ENCODE assay signal across 1 cellular context in the genomic region with DNA sequence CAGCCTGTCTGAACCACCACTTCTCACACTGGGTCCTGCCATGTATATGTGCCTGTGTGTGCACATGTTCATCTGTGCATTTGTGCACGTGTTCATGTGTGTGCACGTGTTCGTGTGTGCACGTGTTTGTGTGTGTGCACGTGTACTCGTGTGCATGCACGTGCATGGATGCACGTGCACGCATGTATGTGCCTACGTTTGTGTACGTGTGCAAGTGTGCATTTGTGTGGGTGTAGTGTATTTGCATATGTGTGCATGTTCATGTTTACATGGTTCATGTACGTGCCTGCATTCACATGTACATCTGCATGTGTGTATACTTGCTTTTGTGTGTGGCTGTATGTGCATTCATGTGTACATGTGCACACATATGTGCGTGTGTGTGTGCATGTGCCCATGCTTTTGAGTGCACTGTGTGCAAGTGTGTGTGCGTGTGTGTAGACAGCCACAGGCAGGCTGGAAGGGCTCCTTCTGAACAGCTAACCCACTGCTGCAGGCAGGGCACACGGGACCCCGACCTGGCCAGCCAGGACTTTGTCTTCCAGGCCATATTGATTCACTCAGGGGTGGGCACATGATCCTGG.
TF ChIP-seq lines count a peak whose summit lies in the region.

No MANE protein-coding gene starts in this region.

TF ChIP-seq in GM12878, 131 proteins besides CTCF, POLR2A, EP300 and RAD21:
- TF ChIP-seq, protein P1, sequence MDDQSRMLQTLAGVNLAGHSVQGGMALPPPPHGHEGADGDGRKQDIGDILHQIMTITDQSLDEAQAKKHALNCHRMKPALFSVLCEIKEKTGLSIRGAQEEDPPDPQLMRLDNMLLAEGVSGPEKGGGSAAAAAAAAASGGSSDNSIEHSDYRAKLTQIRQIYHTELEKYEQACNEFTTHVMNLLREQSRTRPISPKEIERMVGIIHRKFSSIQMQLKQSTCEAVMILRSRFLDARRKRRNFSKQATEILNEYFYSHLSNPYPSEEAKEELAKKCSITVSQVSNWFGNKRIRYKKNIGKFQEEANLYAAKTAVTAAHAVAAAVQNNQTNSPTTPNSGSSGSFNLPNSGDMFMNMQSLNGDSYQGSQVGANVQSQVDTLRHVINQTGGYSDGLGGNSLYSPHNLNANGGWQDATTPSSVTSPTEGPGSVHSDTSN (IDR thresholded peaks at IDR 0.05; ENCODE audit: insufficient replicate concordance, low read depth, low read length): peak; percentile 5
- no peak for TF ChIP-seq TCF12 (IDR thresholded peaks at IDR 0.05; ENCODE audit: low read depth, low read length)
- TF ChIP-seq, protein P2, sequence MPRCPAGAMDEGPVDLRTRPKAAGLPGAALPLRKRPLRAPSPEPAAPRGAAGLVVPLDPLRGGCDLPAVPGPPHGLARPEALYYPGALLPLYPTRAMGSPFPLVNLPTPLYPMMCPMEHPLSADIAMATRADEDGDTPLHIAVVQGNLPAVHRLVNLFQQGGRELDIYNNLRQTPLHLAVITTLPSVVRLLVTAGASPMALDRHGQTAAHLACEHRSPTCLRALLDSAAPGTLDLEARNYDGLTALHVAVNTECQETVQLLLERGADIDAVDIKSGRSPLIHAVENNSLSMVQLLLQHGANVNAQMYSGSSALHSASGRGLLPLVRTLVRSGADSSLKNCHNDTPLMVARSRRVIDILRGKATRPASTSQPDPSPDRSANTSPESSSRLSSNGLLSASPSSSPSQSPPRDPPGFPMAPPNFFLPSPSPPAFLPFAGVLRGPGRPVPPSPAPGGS (IDR thresholded peaks at IDR 0.05; ENCODE audit: borderline replicate concordance, insufficient read depth, low read depth, low read length, poor library complexity, severe bottlenecking): peak; percentile 90
TF ChIP-seq in GM12878: peak in this region for 2.
